ENCODE assay signal across 26 cellular contexts in genomic region chr18:39200153-39200552, GRCh38.
"Had no signal": no experiment of that assay in that cellular context is flagged by ENCODE, and none has a peak within 500 bp of the region (broad histone marks: within the 10 kb centered on the region; RNA-seq: fewer than 3 reads in every experiment).

No MANE protein-coding gene starts in this region.

- H3K36me3 ChIP-seq: colonic mucosa, esophagus muscularis mucosa, esophagus squamous epithelium, gastrocnemius medialis, gastroesophageal sphincter, heart left ventricle, heart right ventricle had no signal

- H3K27ac ChIP-seq: colonic mucosa, coronary artery, dorsolateral prefrontal cortex, epithelial cell of prostate, esophagus muscularis mucosa, esophagus squamous epithelium, foreskin keratinocyte, gastrocnemius medialis, gastroesophageal sphincter, heart left ventricle, heart right ventricle had no signal

- H3K4me3 ChIP-seq: colonic mucosa, coronary artery, dorsolateral prefrontal cortex, esophagus muscularis mucosa, esophagus squamous epithelium, gastrocnemius medialis, gastroesophageal sphincter, heart left ventricle, heart right ventricle had no signal

- H3K27me3 ChIP-seq: colonic mucosa, dorsolateral prefrontal cortex, esophagus muscularis mucosa, esophagus squamous epithelium, foreskin keratinocyte, gastrocnemius medialis, gastroesophageal sphincter, heart left ventricle, heart right ventricle had no signal

- FAIRE-seq: colon, endothelial cell of umbilical vein, frontal cortex had no signal

- H3K9me3 ChIP-seq: colonic mucosa, esophagus muscularis mucosa, esophagus squamous epithelium, gastrocnemius medialis, gastroesophageal sphincter, heart left ventricle, heart right ventricle had no signal

- H3K4me1 ChIP-seq: colonic mucosa, esophagus muscularis mucosa, foreskin keratinocyte, gastrocnemius medialis, gastroesophageal sphincter, heart left ventricle, heart right ventricle had no signal

- ATAC-seq: effector memory CD8-positive, alpha-beta T cell; esophagus mucosa; foreskin keratinocyte; gastrocnemius medialis; gastroesophageal sphincter; heart left ventricle; heart right ventricle had no signal

- DNase-seq: colonic mucosa; cortex of kidney; dermis blood vessel endothelial cell; dorsolateral prefrontal cortex; effector CD4-positive, alpha-beta T cell; effector CD8-positive, alpha-beta T cell; effector memory CD4-positive, alpha-beta T cell; effector memory CD8-positive, alpha-beta T cell; endodermal cell; erythroblast; esophagus squamous epithelium; foreskin keratinocyte; foreskin melanocyte; gastrocnemius medialis; glutamatergic neuron; head of caudate nucleus; heart left ventricle; heart right ventricle had no signal
